ENCODE assay signal across 13 cellular contexts in genomic region chr1:19640363-19641316, GRCh38. TPM values are rescaled to one million over a fixed set of nuclear protein-coding genes. Genes with fewer than 3 reads are reported as not detected.
DNase-seq lines count a peak whose midpoint lies in the region; ATAC-seq and TF ChIP-seq lines count a peak whose summit lies in the region.
"Had no signal": no experiment of that assay in that cellular context is flagged by ENCODE, and none has a peak within 500 bp of the region (broad histone marks: within the 10 kb centered on the region; RNA-seq: fewer than 3 reads in every experiment).

No MANE protein-coding gene starts in this region.

- no peak overlapping the region for H3K27ac ChIP-seq in endodermal cell (ENCODE audit: low read depth, low read length)
- no peak overlapping the region for H3K27ac ChIP-seq in CD4-positive, alpha-beta T cell (ENCODE audit: low read depth, low read length)

- ATAC-seq in GM21360 (IDR thresholded peaks at IDR 0.05; ENCODE audit: unreplicated experiment), result no peak
- no peak for ATAC-seq in CD4-positive, alpha-beta T cell (ENCODE audit: poor library complexity)

- TF ChIP-seq CTCF in endodermal cell (conservative IDR thresholded peaks at IDR 0.05) (peak; percentile 58), osteocyte (IDR thresholded peaks at IDR 0.05) (peak; percentile 40)
- no peak for TF ChIP-seq CTCF in CD4-positive, alpha-beta T cell (IDR thresholded peaks at IDR 0.05)

- 31 to 35% methylated on average over 7 to 14 of the region's 14 CpGs for WGBS in endodermal cell (ENCODE audit: insufficient coverage in 1 of 2, insufficient read length in 1 of 2), 2 experiments

- DNase-seq in ELF-1 (ENCODE audit: low read depth, low spot score), result peak; percentile 76
- DNase-seq in NCI-H510A (lab: John Stamatoyannopoulos, UW), result peak; percentile 61
- peak; percentile 92 for DNase-seq in endodermal cell
- DNase-seq in osteocyte (ENCODE audit: extremely low spot score, unreplicated experiment), result peak; percentile 93
- no peak for DNase-seq in AML-193 (lab: John Stamatoyannopoulos, UW)
- no peak for DNase-seq in CD4-positive, alpha-beta T cell
- no peak for DNase-seq in EL
- DNase-seq: activated CD4-positive, alpha-beta T cell treated with anti-CD3 and anti-CD28 coated beads for 1 hour; NCI-H526; stimulated activated CD4-positive, alpha-beta T cell treated with anti-CD3 and anti-CD28 coated beads, Interleukin-12 subunit alpha, Interleukin-12 subunit beta, amount 100 ng/mL, for 4 hours had no signal

- H3K36me3 ChIP-seq in endodermal cell (ENCODE audit: control insufficient read depth, insufficient read depth, low read length), result no peaks in the 10 kb centered on the region
- H3K36me3 ChIP-seq: breast epithelium had no signal

- peak overlapping the region; percentile 24 for H3K9ac ChIP-seq in endodermal cell (ENCODE audit: extremely low read depth, low read length, poor library complexity, severe bottlenecking)

- no peaks in the 10 kb centered on the region for H3K36me3 Mint-ChIP-seq in endodermal cell (ENCODE audit: low read depth)
- no peaks in the 10 kb centered on the region for H3K36me3 Mint-ChIP-seq in osteocyte (ENCODE audit: unreplicated experiment)
- H3K36me3 Mint-ChIP-seq in CD4-positive, alpha-beta T cell (ENCODE audit: low read depth), result peaks cover 5% of the 10 kb centered on the region

- H3K27ac Mint-ChIP-seq in endodermal cell (peak overlapping the region; percentile 85), osteocyte (ENCODE audit: unreplicated experiment) (peak overlapping the region; percentile 79)
- no peak overlapping the region for H3K27ac Mint-ChIP-seq in CD4-positive, alpha-beta T cell

- no peak overlapping the region for H3K4me3 ChIP-seq in endodermal cell (ENCODE audit: low read length)
- H3K4me3 ChIP-seq: breast epithelium had no signal

- intact Hi-C loops in CD4-positive, alpha-beta T cell (cut with DNase I, micrococcal nuclease), result loop anchor here (5.0 kb wide), 1 partner anchor 43 kb away; a partner anchor contains a TSS

- H3K9me3 Mint-ChIP-seq in endodermal cell (no peaks in the 10 kb centered on the region), osteocyte (ENCODE audit: unreplicated experiment) (no peaks in the 10 kb centered on the region)
- no peaks in the 10 kb centered on the region for H3K9me3 Mint-ChIP-seq in CD4-positive, alpha-beta T cell

- peaks cover 13% of the 10 kb centered on the region for H3K27me3 ChIP-seq in endodermal cell (ENCODE audit: control insufficient read depth, insufficient read depth, low read length, poor library complexity, severe bottlenecking)
- peaks cover 11% of the 10 kb centered on the region for H3K27me3 ChIP-seq in CD4-positive, alpha-beta T cell (ENCODE audit: control insufficient read depth, insufficient read depth, low read length)
- H3K27me3 ChIP-seq: breast epithelium had no signal

- CTCF ChIA-PET in CD4-positive, alpha-beta T cell (lab: Charles Lee), result interaction anchor here (0.9 to 1.7 kb wide), 2 partner anchors 10 to 13 kb away, joined by 3 to 6 read pairs (median 4); no protein-coding TSS in a partner anchor

- H3K4me1 Mint-ChIP-seq in endodermal cell, result peaks cover 24% of the 10 kb centered on the region
- peaks cover 51% of the 10 kb centered on the region for H3K4me1 Mint-ChIP-seq in osteocyte (ENCODE audit: unreplicated experiment)
- peaks cover 11% of the 10 kb centered on the region for H3K4me1 Mint-ChIP-seq in CD4-positive, alpha-beta T cell (ENCODE audit: low read depth)

- H3K9me3 ChIP-seq in endodermal cell (ENCODE audit: control insufficient read depth, low read length), result no peaks in the 10 kb centered on the region
- no peaks in the 10 kb centered on the region for H3K9me3 ChIP-seq in CD4-positive, alpha-beta T cell (ENCODE audit: control insufficient read depth, low read length)
- H3K9me3 ChIP-seq: breast epithelium had no signal

- H3K27me3 Mint-ChIP-seq in endodermal cell (ENCODE audit: insufficient read depth), result peaks cover 35% of the 10 kb centered on the region
- H3K27me3 Mint-ChIP-seq in osteocyte (ENCODE audit: unreplicated experiment), result no peaks in the 10 kb centered on the region
- H3K27me3 Mint-ChIP-seq in CD4-positive, alpha-beta T cell, result peaks cover 25% of the 10 kb centered on the region

- H3K4me3 Mint-ChIP-seq in endodermal cell (no peak overlapping the region), osteocyte (ENCODE audit: unreplicated experiment) (no peak overlapping the region)
- no peak overlapping the region for H3K4me3 Mint-ChIP-seq in CD4-positive, alpha-beta T cell

- POLR2A ChIA-PET in CD4-positive, alpha-beta T cell (lab: Charles Lee), result no interaction called here

- peaks cover 11% of the 10 kb centered on the region for H3K4me1 ChIP-seq in endodermal cell (ENCODE audit: control insufficient read depth, insufficient read depth, low read length)

RNA-seq across cellular contexts. Expression of gene NBL1, which starts 3.5 kb away (rescaled TPM):
- total RNA-seq in endodermal cell (10 to 100 TPM; 13.7 to 32.4 TPM), osteocyte (547 and 561 TPM in 2 replicates)
- 17.1 TPM for polyA plus RNA-seq in endodermal cell (2013, experiment 1 of 2)
- 17.1 TPM for polyA plus RNA-seq in endodermal cell (2013, experiment 2 of 2)
- total RNA-seq in CD4-positive, alpha-beta T cell, result 10 to 100 TPM; 26.4 to 29.7 TPM

RNA-seq across cellular contexts. Expression of gene HTR6, which starts 24.0 kb away (rescaled TPM):
- total RNA-seq in endodermal cell, result under 1 TPM in 1 of 2 donors, not detected in 1; 0.31 TPM
- 0.18 TPM for polyA plus RNA-seq in endodermal cell (2013, experiment 1 of 2)
- polyA plus RNA-seq in endodermal cell (2013, experiment 2 of 2), result 0.12 TPM
- total RNA-seq in osteocyte, result 0.16 TPM in 1 of 2 replicates, not detected in the other
- total RNA-seq in CD4-positive, alpha-beta T cell, result 1 to 10 TPM; 2.1 to 2.2 TPM
- total RNA-seq: breast epithelium, subcutaneous adipose tissue had no signal

Comparison
In these comparisons a context has a peak if more than half of its experiments do, and no peak if none do; other contexts are left out.
1. DNase-seq: peak in ELF-1 (single experiment), NCI-H510A (single experiment), endodermal cell (single experiment) and osteocyte (single experiment); none in AML-193 (0 of 2), CD4-positive, alpha-beta T cell (0 of 10) and EL (single experiment).
2. RNA of gene NBL1, which starts 3.5 kb away (total RNA-seq): 547 to 561 TPM in osteocyte; 13.7 to 32.4 TPM in endodermal cell and 26.4 to 29.7 TPM in CD4-positive, alpha-beta T cell; every median in the first group is over 10 times any median in the second.